Comparison of ENCODE assay signal across 11 cellular contexts in the genomic region with DNA sequence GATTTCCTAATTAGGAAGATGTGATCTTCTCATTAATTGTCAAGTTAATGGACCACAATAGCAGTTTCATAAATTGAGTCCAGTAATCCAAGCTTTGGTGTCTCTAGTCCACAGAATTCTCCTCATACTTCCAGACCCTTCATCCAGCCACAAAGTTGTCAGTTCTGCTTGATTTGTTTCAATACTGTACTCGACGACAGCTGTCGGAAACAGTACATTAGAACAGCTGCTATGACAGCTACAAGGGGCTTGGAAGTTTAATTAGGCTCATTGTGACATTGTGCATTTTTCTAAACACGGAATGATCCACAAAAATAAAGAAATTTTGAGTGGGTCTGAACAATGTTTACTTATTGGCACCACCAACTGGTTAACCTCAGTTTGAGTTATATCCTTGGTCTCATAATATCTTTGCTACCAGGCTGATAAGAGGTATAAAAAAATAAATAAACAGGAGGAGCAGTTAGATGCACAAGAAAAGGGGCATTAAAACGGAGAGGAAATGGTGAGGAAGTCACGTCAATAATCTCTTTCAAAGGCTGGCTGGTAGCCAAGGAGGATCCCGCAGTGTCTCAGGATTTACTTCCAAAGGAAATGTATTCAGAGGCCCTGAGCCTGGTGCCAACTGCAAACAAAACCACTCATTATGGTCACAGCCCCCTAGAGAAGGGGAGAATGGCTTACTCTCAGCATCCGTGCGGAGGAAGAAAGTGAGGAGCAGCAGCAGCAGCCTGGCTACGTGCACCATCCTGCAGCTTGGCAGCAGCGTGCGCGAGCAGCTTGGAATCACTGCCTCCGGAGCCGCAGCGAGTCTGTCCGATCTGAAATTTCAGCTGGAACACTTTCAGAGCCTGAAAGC.
DNase-seq lines count a peak whose midpoint lies in the region; ATAC-seq, FAIRE-seq and TF ChIP-seq lines count a peak whose summit lies in the region.
"Had no signal": no experiment of that assay in that cellular context is flagged by ENCODE, and none has a peak within 500 bp of the region (broad histone marks: within the 10 kb centered on the region; RNA-seq: fewer than 3 reads in every experiment).

No MANE protein-coding gene starts in this region.

- no peaks in the 10 kb centered on the region for H3K79me2 ChIP-seq in H9 (ENCODE audit: insufficient read depth, low read length)
- H3K79me2 ChIP-seq: parathyroid adenoma had no signal

- H2BK12ac ChIP-seq in H9 (ENCODE audit: insufficient read length, low read depth, low read length), result no peak overlapping the region

- TF ChIP-seq CTCF in H9 (conservative IDR thresholded peaks at IDR 0.05), result no peak

- FAIRE-seq in GM12892 (lab: Jason Lieb, UNC), result no peak

- no peaks in the 10 kb centered on the region for H3K23me2 ChIP-seq in H9 (ENCODE audit: insufficient read length, low read depth, low read length, poor library complexity, severe bottlenecking)

- no peak overlapping the region for H4K5ac ChIP-seq in H9 (ENCODE audit: insufficient read length, low read depth, low read length)

- H3K27me3 Mint-ChIP-seq in H9 (ENCODE audit: low read depth), result no peaks in the 10 kb centered on the region
- H3K27me3 Mint-ChIP-seq in activated T-helper 1 cell treated with anti-CD3 and anti-CD28 coated beads, Interleukin-12 subunit alpha, Interleukin-12 subunit beta, Interleukin-2, Interleukin-4 antibody, amounts not matched to agents 30 ng/mL and 10 ng/mL and 1 ng/mL, durations not matched to agents 14 hours and 24 hours and 36 hours (ENCODE audit: insufficient read depth), result no peaks in the 10 kb centered on the region

- H2BK20ac ChIP-seq in H9 (ENCODE audit: low read depth, low read length, poor library complexity, severe bottlenecking), result no peak overlapping the region

- no peaks in the 10 kb centered on the region for H3K36me3 Mint-ChIP-seq in H9 (ENCODE audit: insufficient read depth in 1 of 3, low read depth in 3 of 3)
- no peaks in the 10 kb centered on the region for H3K36me3 Mint-ChIP-seq in activated T-helper 1 cell treated with anti-CD3 and anti-CD28 coated beads, Interleukin-12 subunit alpha, Interleukin-12 subunit beta, Interleukin-2, Interleukin-4 antibody, amounts not matched to agents 30 ng/mL and 10 ng/mL and 1 ng/mL, durations not matched to agents 14 hours and 24 hours and 36 hours (ENCODE audit: low read depth)

- intact Hi-C loops in head of caudate nucleus (cut with DNase I), result no loop called here
- intact Hi-C loops in activated T-helper 1 cell treated with anti-CD3 and anti-CD28 coated beads, Interleukin-12 subunit alpha, Interleukin-12 subunit beta, Interleukin-2, Interleukin-4 antibody, amounts not matched to agents 30 ng/mL and 10 ng/mL and 1 ng/mL, durations not matched to agents 14 hours and 24 hours and 36 hours (cut with micrococcal nuclease), result no loop called here

- no peak overlapping the region for H3K4me2 ChIP-seq in H9 (ENCODE audit: insufficient read depth, insufficient read length, low read length)

- no peak overlapping the region for H3K18ac ChIP-seq in H9 (ENCODE audit: insufficient read length, low read depth, low read length)

- H3K9me3 ChIP-seq in H9 (ENCODE audit: control insufficient read depth, low read depth, low read length), result no peaks in the 10 kb centered on the region

- no peak overlapping the region for H3K27ac ChIP-seq in H9 (ENCODE audit: insufficient read length, low read depth, low read length)
- H3K27ac ChIP-seq: parathyroid adenoma had no signal

- H3K23ac ChIP-seq in H9 (ENCODE audit: insufficient read length, low read depth, low read length), result no peak overlapping the region

- DNase-seq in H9, result peak; percentile 49
- peak; percentile 42 to 62 for DNase-seq in SHP77 (lab: John Stamatoyannopoulos, UW)
- peak; percentile 48 to 89 (median 74) for DNase-seq in head of caudate nucleus
- peak; percentile 76 for DNase-seq in retina
- no peak for DNase-seq in GM12892 (ENCODE audit: insufficient read length)
- no peak for DNase-seq in T-helper 9 cell
- no peak for DNase-seq in activated T-helper 1 cell treated with anti-CD3 and anti-CD28 coated beads, Interleukin-12 subunit alpha, Interleukin-12 subunit beta, Interleukin-2, Interleukin-4 antibody, amounts not matched to agents 30 ng/mL and 10 ng/mL and 1 ng/mL, durations not matched to agents 14 hours and 24 hours and 36 hours (ENCODE audit: low spot score)
- DNase-seq: activated T-cell treated with anti-CD3 and anti-CD28 coated beads for 4 hours had no signal

- H4K20me1 ChIP-seq in H9 (ENCODE audit: control insufficient read depth, insufficient read depth, insufficient read length), result no peaks in the 10 kb centered on the region

- no peak overlapping the region for H3K14ac ChIP-seq in H9 (ENCODE audit: insufficient read depth, low read length)

- H3K27ac Mint-ChIP-seq in H9, result peak overlapping the region; percentile 90 to 98 (median 95)
- no peak overlapping the region for H3K27ac Mint-ChIP-seq in activated T-helper 1 cell treated with anti-CD3 and anti-CD28 coated beads, Interleukin-12 subunit alpha, Interleukin-12 subunit beta, Interleukin-2, Interleukin-4 antibody, amounts not matched to agents 30 ng/mL and 10 ng/mL and 1 ng/mL, durations not matched to agents 14 hours and 24 hours and 36 hours
- H3K27ac Mint-ChIP-seq: IgD-negative memory B cell had no signal

- WGBS in H9 (ENCODE audit: extremely low coverage, insufficient read length, low lambda C conversion rate), result no CpG with 5 or more reads among the region's 17 CpGs

- H4K8ac ChIP-seq in H9 (replicated peaks; ENCODE audit: insufficient read length, low read depth, low read length), result no peak overlapping the region

- no peaks in the 10 kb centered on the region for H3K9me3 Mint-ChIP-seq in H9
- H3K9me3 Mint-ChIP-seq in activated T-helper 1 cell treated with anti-CD3 and anti-CD28 coated beads, Interleukin-12 subunit alpha, Interleukin-12 subunit beta, Interleukin-2, Interleukin-4 antibody, amounts not matched to agents 30 ng/mL and 10 ng/mL and 1 ng/mL, durations not matched to agents 14 hours and 24 hours and 36 hours, result no peaks in the 10 kb centered on the region
- H3K9me3 Mint-ChIP-seq: IgD-negative memory B cell had no signal

- H3K4ac ChIP-seq in H9 (ENCODE audit: low read depth, low read length), result no peak overlapping the region

- peaks cover 37 to 40% of the 10 kb centered on the region in 2 experiments for H3K4me1 Mint-ChIP-seq in H9
- no peaks in the 10 kb centered on the region for H3K4me1 Mint-ChIP-seq in activated T-helper 1 cell treated with anti-CD3 and anti-CD28 coated beads, Interleukin-12 subunit alpha, Interleukin-12 subunit beta, Interleukin-2, Interleukin-4 antibody, amounts not matched to agents 30 ng/mL and 10 ng/mL and 1 ng/mL, durations not matched to agents 14 hours and 24 hours and 36 hours (ENCODE audit: low read depth)
- H3K4me1 Mint-ChIP-seq: IgD-negative memory B cell had no signal

- H2BK5ac ChIP-seq in H9 (ENCODE audit: insufficient read length, low read length), result no peak overlapping the region

- H2BK15ac ChIP-seq in H9 (ENCODE audit: low read depth, low read length), result no peak overlapping the region

- H3K9ac ChIP-seq in H9 (ENCODE audit: extremely low read depth, insufficient read length, low read length), result no peak overlapping the region
- H3K9ac ChIP-seq: parathyroid adenoma had no signal

- H3K56ac ChIP-seq in H9 (ENCODE audit: insufficient read length, low read depth, low read length), result no peak overlapping the region

- no peak overlapping the region for H2BK120ac ChIP-seq in H9 (ENCODE audit: low read depth, low read length, poor library complexity, severe bottlenecking)

- no peak overlapping the region for H3T11ph ChIP-seq in H9 (ENCODE audit: low read length)

- H2AFZ ChIP-seq in H9 (ENCODE audit: low read length), result no peak overlapping the region
- H2AFZ ChIP-seq: parathyroid adenoma had no signal

- peak overlapping the region; percentile 38 to 71; a peak in 4 of 5 replicates for H3K4me3 Mint-ChIP-seq in H9
- no peak overlapping the region for H3K4me3 Mint-ChIP-seq in activated T-helper 1 cell treated with anti-CD3 and anti-CD28 coated beads, Interleukin-12 subunit alpha, Interleukin-12 subunit beta, Interleukin-2, Interleukin-4 antibody, amounts not matched to agents 30 ng/mL and 10 ng/mL and 1 ng/mL, durations not matched to agents 14 hours and 24 hours and 36 hours
- H3K4me3 Mint-ChIP-seq: IgD-negative memory B cell had no signal

- ATAC-seq in HG02610 (IDR thresholded peaks at IDR 0.05; ENCODE audit: unreplicated experiment), result no peak

- H2AK5ac ChIP-seq in H9 (ENCODE audit: insufficient read length, low read length), result no peak overlapping the region

- H3K4me1 ChIP-seq in H9 (ENCODE audit: insufficient read depth, low read length), result peaks cover 7% of the 10 kb centered on the region; the same call in 1 of the 2 replicates
- H3K4me1 ChIP-seq: parathyroid adenoma had no signal

- no peak overlapping the region for H4K91ac ChIP-seq in H9 (ENCODE audit: insufficient read length, low read depth, low read length)

- H3K79me1 ChIP-seq in H9 (ENCODE audit: insufficient read depth, low read depth, low read length, poor library complexity, severe bottlenecking), result no peaks in the 10 kb centered on the region

- no peaks in the 10 kb centered on the region for H3K27me3 ChIP-seq in H9 (ENCODE audit: insufficient read depth, low read length)

- no peak for TF ChIP-seq POLR2A in GM12892 (IDR thresholded peaks at IDR 0.05; ENCODE audit: low read depth, low read length)

Comparison
In these comparisons a context has a peak if more than half of its experiments do, and no peak if none do; other contexts are left out.
1. DNase-seq: peak in H9 (single experiment), SHP77 (2 of 2), head of caudate nucleus (42 of 42) and retina (single experiment); none in GM12892 (single experiment), T-helper 9 cell (single experiment) and activated T-helper 1 cell treated with anti-CD3 and anti-CD28 coated beads, Interleukin-12 subunit alpha, Interleukin-12 subunit beta, Interleukin-2, Interleukin-4 antibody, amounts not matched to agents 30 ng/mL and 10 ng/mL and 1 ng/mL, durations not matched to agents 14 hours and 24 hours and 36 hours (single experiment).